Comparison of ENCODE assay signal across 9 cellular contexts in the genomic region with DNA sequence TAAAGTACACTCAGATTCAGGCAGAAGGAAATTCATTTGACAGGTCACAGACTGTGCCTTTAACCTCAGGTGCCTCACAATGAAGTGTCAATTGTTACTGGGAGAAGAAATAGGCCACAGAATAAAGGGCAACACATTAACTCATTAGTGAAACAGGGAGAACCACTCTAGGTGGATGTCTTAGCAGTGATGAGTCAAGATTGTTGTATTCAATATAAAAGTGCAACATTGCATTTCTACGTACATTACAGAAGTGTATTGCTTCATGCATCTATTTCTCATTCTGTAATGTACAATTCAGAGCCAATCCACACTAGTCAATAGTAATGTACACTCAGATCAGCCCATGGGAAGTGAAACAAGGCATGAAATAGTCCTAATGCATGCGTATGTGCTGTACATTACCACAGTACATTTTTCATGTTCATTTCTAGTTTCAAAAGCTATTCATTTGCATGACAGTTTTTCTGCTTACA. TPM values are rescaled to one million over a fixed set of nuclear protein-coding genes. Genes with fewer than 3 reads are reported as not detected.
DNase-seq lines count a peak whose midpoint lies in the region; ATAC-seq and TF ChIP-seq lines count a peak whose summit lies in the region.
"Had no signal": no experiment of that assay in that cellular context is flagged by ENCODE, and none has a peak within 500 bp of the region (broad histone marks: within the 10 kb centered on the region; RNA-seq: fewer than 3 reads in every experiment).

No MANE protein-coding gene starts in this region.

- H3K4me1 ChIP-seq in MM.1S (ENCODE audit: low read length) (peaks cover 45% of the 10 kb centered on the region), upper lobe of right lung (no peaks in the 10 kb centered on the region)

- H3K9me3 Mint-ChIP-seq in activated naive CD4-positive, alpha-beta T cell treated with anti-CD3 and anti-CD28 coated beads, Interleukin-2, amount 50 U/mL, for 72 hours: no peaks in the 10 kb centered on the region
- no peaks in the 10 kb centered on the region for H3K9me3 Mint-ChIP-seq in progenitor cell of endocrine pancreas (ENCODE audit: low read depth)

- H3K36me3 ChIP-seq in MM.1S (replicated peaks; ENCODE audit: insufficient read depth, low read length) (no peaks in the 10 kb centered on the region), upper lobe of right lung (no peaks in the 10 kb centered on the region)
- H3K36me3 ChIP-seq: brain microvascular endothelial cell had no signal

- H3K36me3 Mint-ChIP-seq in activated naive CD4-positive, alpha-beta T cell treated with anti-CD3 and anti-CD28 coated beads, Interleukin-2, amount 50 U/mL, for 72 hours: no peaks in the 10 kb centered on the region
- no peaks in the 10 kb centered on the region for H3K36me3 Mint-ChIP-seq in progenitor cell of endocrine pancreas (ENCODE audit: insufficient read depth)

- H3K4me2 ChIP-seq in MM.1S (ENCODE audit: low read depth, low read length): peak overlapping the region; percentile 54

- no peaks in the 10 kb centered on the region for H3K27me3 Mint-ChIP-seq in progenitor cell of endocrine pancreas

- no peaks in the 10 kb centered on the region for H3K79me2 ChIP-seq in MM.1S (ENCODE audit: low read length)

- H3K9me3 ChIP-seq in MM.1S (replicated peaks; ENCODE audit: insufficient read depth, low read length): no peaks in the 10 kb centered on the region
- no peaks in the 10 kb centered on the region for H3K9me3 ChIP-seq in upper lobe of right lung

- no peak for DNase-seq in activated naive CD4-positive, alpha-beta T cell treated with anti-CD3 and anti-CD28 coated beads, Interleukin-2, amount 50 U/mL, for 72 hours (ENCODE audit: low spot score in 2 of 2)
- DNase-seq in activated naive CD4-positive, alpha-beta T cell treated with Interleukin-2 at 50 U/mL for 16 hours: no peak
- DNase-seq in MM.1S (peak; percentile 79), upper lobe of right lung (no peak), foreskin melanocyte (no peak), DMS114 treated with DMSO at 0.1 percent for 48 hours (lab: John Stamatoyannopoulos, UW; ENCODE audit: unreplicated experiment) (no peak), progenitor cell of endocrine pancreas (ENCODE audit: low spot score, unreplicated experiment) (no peak)
- DNase-seq: brain microvascular endothelial cell had no signal

- TF ChIP-seq CTCF in MM.1S (IDR thresholded peaks at IDR 0.05; ENCODE audit: low read length) (no peak), upper lobe of right lung (IDR thresholded peaks at IDR 0.05) (no peak), progenitor cell of endocrine pancreas (IDR thresholded peaks at IDR 0.05; ENCODE audit: unreplicated experiment) (no peak)

- H3K27me3 ChIP-seq in MM.1S (replicated peaks; ENCODE audit: insufficient read depth, low read length) (no peaks in the 10 kb centered on the region), upper lobe of right lung (no peaks in the 10 kb centered on the region)
- H3K27me3 ChIP-seq: brain microvascular endothelial cell had no signal

- peak overlapping the region; percentile 13; the same call in 1 of the 2 replicates for H2AFZ ChIP-seq in MM.1S (ENCODE audit: low read length)

- peak; percentile 26 to 96 for ATAC-seq in activated naive CD4-positive, alpha-beta T cell treated with anti-CD3 and anti-CD28 coated beads, Interleukin-2, amount 50 U/mL, for 72 hours
- peak; percentile 98 for ATAC-seq in HG02798 (IDR thresholded peaks at IDR 0.05; ENCODE audit: poor library complexity, unreplicated experiment)
- ATAC-seq in upper lobe of right lung: peak; percentile 54

- H3K27ac ChIP-seq in MM.1S (ENCODE audit: low read length) (peak overlapping the region; percentile 76), upper lobe of right lung (no peak overlapping the region)
- H3K27ac ChIP-seq: brain microvascular endothelial cell had no signal

- H3K9me2 ChIP-seq in MM.1S (replicated peaks; ENCODE audit: insufficient read depth, low read length): no peaks in the 10 kb centered on the region

- H3K27ac Mint-ChIP-seq in activated naive CD4-positive, alpha-beta T cell treated with anti-CD3 and anti-CD28 coated beads, Interleukin-2, amount 50 U/mL, for 72 hours: no peak overlapping the region
- no peak overlapping the region for H3K27ac Mint-ChIP-seq in progenitor cell of endocrine pancreas

- peaks cover 25% of the 10 kb centered on the region for H3F3A ChIP-seq in MM.1S (ENCODE audit: insufficient read depth, low read length)

- H3K4me3 Mint-ChIP-seq in progenitor cell of endocrine pancreas (ENCODE audit: low read depth): no peak overlapping the region

- H4K20me1 ChIP-seq in MM.1S (ENCODE audit: insufficient read depth, low read length): no peaks in the 10 kb centered on the region

- H3K4me3 ChIP-seq in MM.1S (ENCODE audit: low read length) (no peak overlapping the region), upper lobe of right lung (no peak overlapping the region)

- H3K4me1 Mint-ChIP-seq in progenitor cell of endocrine pancreas (ENCODE audit: low read depth): peaks cover 8% of the 10 kb centered on the region

- H3K9ac ChIP-seq in MM.1S (ENCODE audit: low read length): peak overlapping the region; percentile 20; the same call in 1 of the 2 replicates

- intact Hi-C loops in upper lobe of right lung (cut with DNase I): no loop called here

RNA-seq across cellular contexts. Expression of gene ARL5A, which starts 12.0 kb away (rescaled TPM):
- 10 to 100 TPM; 46.9 to 64.5 TPM for total RNA-seq in activated naive CD4-positive, alpha-beta T cell treated with anti-CD3 and anti-CD28 coated beads, Interleukin-2, amount 50 U/mL, for 72 hours
- total RNA-seq in upper lobe of right lung (56.6 TPM), progenitor cell of endocrine pancreas (68.6 and 79.0 TPM in 2 replicates)
